1 cellular context compared by ENCODE assay signal in genomic region chr11:70670684-70671034, GRCh38.
TF ChIP-seq lines count a peak whose summit lies in the region.

No MANE protein-coding gene starts in this region.

TF ChIP-seq in GM23338, 12 proteins besides CTCF, POLR2A, EP300 and RAD21:
- no peak for TF ChIP-seq ZNF462 (CRISPR knock-in tag; IDR thresholded peaks at IDR 0.05)
- TF ChIP-seq STAT1 (IDR thresholded peaks at IDR 0.05; ENCODE audit: unreplicated experiment) = no peak
- no peak for TF ChIP-seq CREB1 (CRISPR knock-in tag; IDR thresholded peaks at IDR 0.05; ENCODE audit: low read depth)
- no peak for TF ChIP-seq POLR2AphosphoS5 (IDR thresholded peaks at IDR 0.05; ENCODE audit: low read depth)
- TF ChIP-seq ETS1 (IDR thresholded peaks at IDR 0.05) = no peak
- no peak for TF ChIP-seq JUNB (IDR thresholded peaks at IDR 0.05; ENCODE audit: unreplicated experiment)
- TF ChIP-seq NANOG (IDR thresholded peaks at IDR 0.05; ENCODE audit: borderline replicate concordance) = no peak
- TF ChIP-seq EZH2phosphoT487 (IDR thresholded peaks at IDR 0.05; ENCODE audit: unreplicated experiment) = no peak
- no peak for TF ChIP-seq ZNF114 (CRISPR knock-in tag; IDR thresholded peaks at IDR 0.05)
- TF ChIP-seq ZNF331 (CRISPR knock-in tag; IDR thresholded peaks at IDR 0.05; ENCODE audit: low read depth) = no peak
